18 cellular contexts compared by ENCODE assay signal in genomic region chr5:168300377-168301182, GRCh38. TPM values are rescaled to one million over a fixed set of nuclear protein-coding genes. Genes with fewer than 3 reads are reported as not detected.
A peak's percentile ranks its signal among the peaks of the same experiment; 100 is the strongest.
DNase-seq lines count a peak whose midpoint lies in the region; TF ChIP-seq lines count a peak whose summit lies in the region.
"Had no signal": no experiment of that assay in that cellular context is flagged by ENCODE, and none has a peak within 500 bp of the region (broad histone marks: within the 10 kb centered on the region; RNA-seq: fewer than 3 reads in every experiment).

No MANE protein-coding gene starts in this region.

- TF ChIP-seq CTCF in PC-9 (conservative IDR thresholded peaks at IDR 0.05) (no peak), hepatocyte (IDR thresholded peaks at IDR 0.05; ENCODE audit: poor library complexity) (no peak), brain microvascular endothelial cell (IDR thresholded peaks at IDR 0.05; ENCODE audit: low read depth, low read length, missing control alignments) (no peak)

- no peaks in the 10 kb centered on the region for H3K9me2 ChIP-seq in PC-9 (ENCODE audit: insufficient read depth)
- H3K9me2 ChIP-seq in hepatocyte (replicated peaks; ENCODE audit: insufficient read depth) = no peaks in the 10 kb centered on the region

- peaks cover 14% of the 10 kb centered on the region for H4K20me1 ChIP-seq in PC-9 (ENCODE audit: insufficient read depth)
- H4K20me1 ChIP-seq in hepatocyte (ENCODE audit: insufficient read depth, poor library complexity, severe bottlenecking) = no peaks in the 10 kb centered on the region

- H3K27ac ChIP-seq in HUES64 (ENCODE audit: low read depth, low read length) = peak overlapping the region; percentile 76; the same call in 1 of the 2 replicates
- peak overlapping the region; percentile 63 for H3K27ac ChIP-seq in PC-9
- H3K27ac ChIP-seq in hepatocyte = peak overlapping the region; percentile 71
- H3K27ac ChIP-seq in brain microvascular endothelial cell = no peak overlapping the region
- H3K27ac ChIP-seq: GM23248 had no signal

- in situ Hi-C loops in brain microvascular endothelial cell (cut with HindIII; ENCODE audit: low pct_ligation_motif_present, low sequenced_read_pairs) = no loop called here

- no peak overlapping the region for H3K9ac ChIP-seq in HUES64 (ENCODE audit: low read depth, low read length)
- H3K9ac ChIP-seq: GM23248 had no signal

- H3K9me3 ChIP-seq in HUES64 (ENCODE audit: insufficient read depth, low read depth, low read length) (no peaks in the 10 kb centered on the region), PC-9 (ENCODE audit: insufficient read depth, low read depth) (no peaks in the 10 kb centered on the region), hepatocyte (ENCODE audit: low read depth) (no peaks in the 10 kb centered on the region)
- H3K9me3 ChIP-seq: lower lobe of right lung, transverse colon had no signal

- H3K27me3 ChIP-seq in HUES64 (ENCODE audit: insufficient read depth, low read length) (no peaks in the 10 kb centered on the region), PC-9 (ENCODE audit: insufficient read depth, low read depth) (no peaks in the 10 kb centered on the region), hepatocyte (no peaks in the 10 kb centered on the region), brain microvascular endothelial cell (replicated peaks) (no peaks in the 10 kb centered on the region)
- H3K27me3 ChIP-seq: transverse colon had no signal

- no TSS peak for BruUV-seq in PC-9 (replicated peaks; lab: Mats Ljungman, UMichigan)

- H3K4me3 ChIP-seq in HUES64 (ENCODE audit: low read length) (no peak overlapping the region; the same call in 1 of the 2 replicates), PC-9 (no peak overlapping the region), hepatocyte (no peak overlapping the region), skeletal muscle cell (ENCODE audit: low read depth, low read length) (no peak overlapping the region), brain microvascular endothelial cell (ENCODE audit: low read depth, low read length) (no peak overlapping the region)
- H3K4me3 ChIP-seq: GM23248, lower lobe of right lung, transverse colon had no signal

- DNase-seq in PC-9 (no peak), hepatocyte (ENCODE audit: low spot score) (peak; percentile 3), skeletal muscle cell (ENCODE audit: low read depth) (peak; percentile 31), EL (no peak), brain microvascular endothelial cell (no peak), hippocampal formation (lab: John Stamatoyannopoulos, UW) (no peak)
- DNase-seq: activated CD8-positive, alpha-beta memory T cell treated with anti-CD3 and anti-CD28 coated beads, Interleukin-2, amount 50 U/mL, for 4 hours; activated naive CD4-positive, alpha-beta T cell treated with Interleukin-2 at 50 U/mL for 16 hours; effector CD4-positive, alpha-beta T cell; GM23248; lower lobe of right lung; NCI-H1048; NCI-H524 treated with DMSO at 0.1 percent for 48 hours; stimulated activated CD4-positive, alpha-beta T cell treated with anti-CD3 and anti-CD28 coated beads, Interleukin-4, amount 100 ng/mL, for 24 hours; T-helper 17 cell; transverse colon had no signal

- WGBS in HUES64 = 57% methylated on average over 10 of the region's 10 CpGs
- 74% methylated on average over 10 of the region's 10 CpGs for WGBS in hepatocyte (ENCODE audit: low lambda C conversion rate, missing lambda C conversion rate)

- peaks cover 94% of the 10 kb centered on the region for H3K79me2 ChIP-seq in PC-9 (ENCODE audit: low read depth)
- H3K79me2 ChIP-seq in hepatocyte = peaks cover 87% of the 10 kb centered on the region

- POLR2A ChIA-PET in PC-9 (lab: Charles Lee; ENCODE audit: unreplicated experiment) = interaction anchor here (0.5 to 0.8 kb wide), 2 partner anchors 8 to 63 kb away, joined by 5 to 10 read pairs; no protein-coding TSS in a partner anchor

- H3K4me1 ChIP-seq in HUES64 (ENCODE audit: insufficient read depth, low read length) (peaks cover 45% of the 10 kb centered on the region), PC-9 (replicated peaks; ENCODE audit: insufficient read depth) (peaks cover 68% of the 10 kb centered on the region), hepatocyte (ENCODE audit: insufficient read depth) (peaks cover 32% of the 10 kb centered on the region)

- no peaks in the 10 kb centered on the region for H3K36me3 ChIP-seq in HUES64 (ENCODE audit: insufficient read depth, low read length)
- H3K36me3 ChIP-seq in PC-9 (ENCODE audit: low read depth) = peaks cover 24% of the 10 kb centered on the region
- no peaks in the 10 kb centered on the region for H3K36me3 ChIP-seq in hepatocyte (replicated peaks; ENCODE audit: insufficient read depth, low read depth)
- no peaks in the 10 kb centered on the region for H3K36me3 ChIP-seq in brain microvascular endothelial cell (replicated peaks)
- H3K36me3 ChIP-seq: lower lobe of right lung, transverse colon had no signal

- H3F3A ChIP-seq in PC-9 (ENCODE audit: insufficient read depth, low read depth) = peaks cover 43% of the 10 kb centered on the region

- H3K4me2 ChIP-seq in PC-9 (peak overlapping the region; percentile 70), hepatocyte (no peak overlapping the region)

- intact Hi-C loops in PC-9 (cut with micrococcal nuclease; ENCODE audit: unreplicated experiment) = loop anchor here (1.0 kb wide), 1 partner anchor 25 kb away; no protein-coding TSS in a partner anchor

- H2AFZ ChIP-seq in PC-9 = no peak overlapping the region
- no peak overlapping the region for H2AFZ ChIP-seq in hepatocyte
- H2AFZ ChIP-seq: GM23248 had no signal

- CTCF ChIA-PET in PC-9 (lab: Charles Lee) = interaction anchor here (0.6 to 0.7 kb wide), 3 partner anchors 28 to 214 kb away, joined by 3 to 6 read pairs (median 3); no protein-coding TSS in a partner anchor

RNA-seq across cellular contexts. Expression of gene WWC1, which starts 9.1 kb away (rescaled TPM):
- 15.9 TPM for polyA plus RNA-seq in HUES64 (2013, experiment 1 of 2)
- 21.4 TPM for polyA plus RNA-seq in HUES64 (2013, experiment 2 of 2)
- total RNA-seq in PC-9 (2021) (79.5 and 97.7 TPM in 2 replicates), hepatocyte (22.6 and 27.6 TPM in 2 replicates)
- 21.5 and 27.8 TPM in 2 replicates for polyA plus RNA-seq in hepatocyte
- total RNA-seq: natural killer cell treated with Interleukin-12 subunit alpha and Interleukin-12 subunit beta and Interleukin-15 and Interleukin-18, amount 100 ng/mL, for 72 hours had no signal

Comparison
In these comparisons a context has a peak if more than half of its experiments do, and no peak if none do; other contexts are left out.
1. DNase-seq: peak in hepatocyte (single experiment) and skeletal muscle cell (single experiment); none in PC-9 (0 of 2), EL (single experiment), brain microvascular endothelial cell (single experiment) and hippocampal formation (0 of 2).